Comparison of ENCODE assay signal across 1 cellular context in genomic region chr2:37281916-37282315, GRCh38.
TF ChIP-seq lines count a peak whose summit lies in the region.

No MANE protein-coding gene starts in this region.

TF ChIP-seq in HCT116, 20 proteins besides CTCF, POLR2A, EP300 and RAD21:
- TF ChIP-seq YY1 (IDR thresholded peaks at IDR 0.05; ENCODE audit: extremely low read depth, insufficient replicate concordance, low read depth, low read length) (no peak), JUND (IDR thresholded peaks at IDR 0.05) (no peak), EZH2 (IDR thresholded peaks at IDR 0.05) (no peak), EZH2phosphoT487 (IDR thresholded peaks at IDR 0.05; ENCODE audit: borderline replicate concordance) (no peak), SP1 (IDR thresholded peaks at IDR 0.05; ENCODE audit: low read depth) (no peak), MAX (IDR thresholded peaks at IDR 0.05) (no peak), ZBTB33 (IDR thresholded peaks at IDR 0.05; ENCODE audit: extremely low read depth, insufficient replicate concordance, low read length) (no peak), CEBPB (IDR thresholded peaks at IDR 0.05; ENCODE audit: low read depth) (no peak), ATF3 (IDR thresholded peaks at IDR 0.05) (no peak), EGR1 (IDR thresholded peaks at IDR 0.05; ENCODE audit: low read depth) (no peak), ZNF274 (IDR thresholded peaks at IDR 0.05; ENCODE audit: low read depth, low read length) (no peak), POLR2AphosphoS5 (IDR thresholded peaks at IDR 0.05; ENCODE audit: low read depth, low read length) (no peak), FOSL1 (IDR thresholded peaks at IDR 0.05; ENCODE audit: low read depth) (no peak), TCF7L2 (IDR thresholded peaks at IDR 0.05; ENCODE audit: borderline replicate concordance, extremely low read depth, insufficient read depth, insufficient read length) (no peak)
